ENCODE assay signal across 14 cellular contexts in the genomic region with DNA sequence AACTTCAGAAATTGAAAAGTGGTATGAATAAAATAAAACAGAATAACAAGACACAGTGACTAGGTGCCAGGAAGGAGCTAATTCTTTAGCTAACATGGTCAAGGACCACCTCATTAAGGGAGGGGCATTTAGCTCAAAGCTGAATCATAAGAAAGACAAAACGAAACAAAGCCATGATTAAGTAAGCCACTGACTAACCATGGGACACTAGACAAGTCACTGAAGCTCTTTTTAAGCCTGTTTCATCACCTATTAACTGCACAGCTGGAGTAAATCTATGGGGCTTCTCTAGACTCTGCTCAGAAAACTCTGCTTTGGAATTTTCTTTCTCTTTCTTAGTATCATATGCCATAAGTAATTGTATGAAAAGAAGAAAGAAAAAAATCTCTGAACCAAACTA. TPM values are rescaled to one million over a fixed set of nuclear protein-coding genes. Genes with fewer than 3 reads are reported as not detected.
DNase-seq lines count a peak whose midpoint lies in the region; ATAC-seq and TF ChIP-seq lines count a peak whose summit lies in the region.
"Had no signal": no experiment of that assay in that cellular context is flagged by ENCODE, and none has a peak within 500 bp of the region (broad histone marks: within the 10 kb centered on the region; RNA-seq: fewer than 3 reads in every experiment).

No MANE protein-coding gene starts in this region.

- no peaks in the 10 kb centered on the region for H3K36me3 Mint-ChIP-seq in activated T-cell treated with anti-CD3 and anti-CD28 coated beads, Interleukin-2, amount 50 U/mL, for 72 hours (ENCODE audit: insufficient read depth in 2 of 2)
- H3K36me3 Mint-ChIP-seq in activated T-helper 17 cell treated with anti-CD3 and anti-CD28 coated beads, Interleukin-2, amount 50 U/mL, for 72 hours (ENCODE audit: low read depth): no peaks in the 10 kb centered on the region

- no peak overlapping the region for H3K27ac Mint-ChIP-seq in activated T-cell treated with anti-CD3 and anti-CD28 coated beads, Interleukin-2, amount 50 U/mL, for 72 hours
- H3K27ac Mint-ChIP-seq in activated T-helper 17 cell treated with anti-CD3 and anti-CD28 coated beads, Interleukin-2, amount 50 U/mL, for 72 hours: no peak overlapping the region

- no peaks in the 10 kb centered on the region for H3K27me3 Mint-ChIP-seq in activated T-cell treated with anti-CD3 and anti-CD28 coated beads, Interleukin-2, amount 50 U/mL, for 72 hours (ENCODE audit: low read depth)
- no peaks in the 10 kb centered on the region for H3K27me3 Mint-ChIP-seq in activated T-helper 17 cell treated with anti-CD3 and anti-CD28 coated beads, Interleukin-2, amount 50 U/mL, for 72 hours

- H3K9me3 ChIP-seq in left ventricle myocardium inferior (replicated peaks) (no peaks in the 10 kb centered on the region), thoracic aorta (no peaks in the 10 kb centered on the region)

- H3K9me3 Mint-ChIP-seq in activated T-cell treated with anti-CD3 and anti-CD28 coated beads, Interleukin-2, amount 50 U/mL, for 72 hours: peaks cover 0 to 4% of the 10 kb centered on the region in 2 donors
- no peaks in the 10 kb centered on the region for H3K9me3 Mint-ChIP-seq in activated T-helper 17 cell treated with anti-CD3 and anti-CD28 coated beads, Interleukin-2, amount 50 U/mL, for 72 hours
- H3K9me3 Mint-ChIP-seq: central memory CD8-positive, alpha-beta T cell had no signal

- H3K4me3 ChIP-seq in left ventricle myocardium inferior: no peak overlapping the region
- H3K4me3 ChIP-seq in thoracic aorta: no peak overlapping the region

- no peak overlapping the region for H3K4me3 Mint-ChIP-seq in activated T-cell treated with anti-CD3 and anti-CD28 coated beads, Interleukin-2, amount 50 U/mL, for 72 hours
- no peak overlapping the region for H3K4me3 Mint-ChIP-seq in activated T-helper 17 cell treated with anti-CD3 and anti-CD28 coated beads, Interleukin-2, amount 50 U/mL, for 72 hours
- H3K4me3 Mint-ChIP-seq: central memory CD8-positive, alpha-beta T cell had no signal

- no peak for DNase-seq in activated T-cell treated with anti-CD3 and anti-CD28 coated beads, Interleukin-2, amount 50 U/mL, for 72 hours
- DNase-seq in activated T-cell treated with anti-CD3 and anti-CD28 coated beads for 4 hours (no peak), left ventricle myocardium inferior (no peak), thoracic aorta (ENCODE audit: low spot score) (no peak), left lobe of liver (ENCODE audit: low spot score) (no peak), NCI-H510A (lab: John Stamatoyannopoulos, UW) (no peak)
- DNase-seq: ACHN; activated CD4-positive, alpha-beta T cell treated with anti-CD3 and anti-CD28 coated beads for 48 hours; DMS 273 treated with DMSO at 0.1 percent for 48 hours; islet precursor cell had no signal

- intact Hi-C loops in left ventricle myocardium inferior (cut with micrococcal nuclease): no loop called here

- H3K36me3 ChIP-seq in left ventricle myocardium inferior (no peaks in the 10 kb centered on the region), thoracic aorta (no peaks in the 10 kb centered on the region)

- peaks cover 33% of the 10 kb centered on the region for H3K4me1 Mint-ChIP-seq in activated T-cell treated with anti-CD3 and anti-CD28 coated beads, Interleukin-2, amount 50 U/mL, for 72 hours (ENCODE audit: low read depth)
- peaks cover 4% of the 10 kb centered on the region for H3K4me1 Mint-ChIP-seq in activated T-helper 17 cell treated with anti-CD3 and anti-CD28 coated beads, Interleukin-2, amount 50 U/mL, for 72 hours
- H3K4me1 Mint-ChIP-seq: central memory CD8-positive, alpha-beta T cell had no signal

- peak; percentile 69 to 82 for ATAC-seq in activated T-cell treated with anti-CD3 and anti-CD28 coated beads, Interleukin-2, amount 50 U/mL, for 72 hours (replicated peaks in 1 of 2)
- peak; percentile 40 for ATAC-seq in activated T-helper 17 cell treated with anti-CD3 and anti-CD28 coated beads, Interleukin-2, amount 50 U/mL, for 72 hours (replicated peaks)
- ATAC-seq in thoracic aorta (ENCODE audit: insufficient number of reproducible peaks, low FRiP score, low read depth) (peak; percentile 48), left lobe of liver (no peak), HG03439 (IDR thresholded peaks at IDR 0.05; ENCODE audit: unreplicated experiment) (no peak)

- H3K27ac ChIP-seq in left ventricle myocardium inferior (replicated peaks): peak overlapping the region; percentile 45
- peak overlapping the region; percentile 4 to 27 for H3K27ac ChIP-seq in thoracic aorta

- TF ChIP-seq CTCF in left ventricle myocardium inferior (IDR thresholded peaks at IDR 0.05; ENCODE audit: borderline replicate concordance) (no peak), thoracic aorta (IDR thresholded peaks at IDR 0.05) (no peak)

- H3K4me1 ChIP-seq in left ventricle myocardium inferior: peaks cover 18% of the 10 kb centered on the region
- H3K4me1 ChIP-seq in thoracic aorta (ENCODE audit: control insufficient read depth in 1 of 2, low read depth in 2 of 2): peaks cover 25 to 88% of the 10 kb centered on the region in 2 donors

- H3K27me3 ChIP-seq in left ventricle myocardium inferior (ENCODE audit: low read depth) (no peaks in the 10 kb centered on the region), thoracic aorta (replicated peaks; ENCODE audit: insufficient read depth) (no peaks in the 10 kb centered on the region)

RNA-seq across cellular contexts. Expression of gene C1QTNF7, which starts 49.8 kb away (rescaled TPM):
- not detected for total RNA-seq in activated T-cell treated with anti-CD3 and anti-CD28 coated beads, Interleukin-2, amount 50 U/mL, for 72 hours
- not detected for total RNA-seq in activated T-helper 17 cell treated with anti-CD3 and anti-CD28 coated beads, Interleukin-2, amount 50 U/mL, for 72 hours
- total RNA-seq in left ventricle myocardium inferior (2.4 TPM), thoracic aorta (10 to 100 TPM; 18.2 to 24.0 TPM), left lobe of liver (0.45 TPM)
- total RNA-seq: epithelial cell of proximal tubule had no signal

Comparison
In these comparisons a context has a peak if more than half of its experiments do, and no peak if none do; other contexts are left out.
1. ATAC-seq: peak in activated T-cell treated with anti-CD3 and anti-CD28 coated beads, Interleukin-2, amount 50 U/mL, for 72 hours (2 of 2), activated T-helper 17 cell treated with anti-CD3 and anti-CD28 coated beads, Interleukin-2, amount 50 U/mL, for 72 hours (single experiment) and thoracic aorta (single experiment); none in left lobe of liver (single experiment) and HG03439 (single experiment).